In the genomic region with DNA sequence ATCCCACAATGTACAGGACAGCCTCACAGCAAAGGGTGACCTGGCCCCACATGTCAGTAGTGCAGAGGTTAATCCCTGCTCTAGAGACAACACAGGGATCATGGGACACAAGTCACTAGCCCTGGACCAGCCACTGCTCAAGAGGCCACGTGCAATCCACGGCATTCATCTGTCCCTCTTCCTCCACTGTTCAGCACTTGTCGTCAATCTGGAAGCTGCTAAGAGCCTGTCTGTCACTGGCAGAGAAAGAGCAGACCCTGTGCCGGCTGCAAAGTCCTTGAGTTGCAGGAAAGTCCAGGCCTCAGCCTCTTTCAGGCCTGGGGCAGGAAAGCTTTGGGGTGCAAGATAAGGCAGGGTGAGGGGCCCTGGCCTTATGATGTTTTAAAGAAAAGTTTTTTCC, we compare ENCODE assay signal across 30 cellular contexts. TPM values are rescaled to one million over a fixed set of nuclear protein-coding genes. Genes with fewer than 3 reads are reported as not detected.
DNase-seq lines count a peak whose midpoint lies in the region; ATAC-seq and TF ChIP-seq lines count a peak whose summit lies in the region.
"Had no signal": no experiment of that assay in that cellular context is flagged by ENCODE, and none has a peak within 500 bp of the region (broad histone marks: within the 10 kb centered on the region; RNA-seq: fewer than 3 reads in every experiment).

No MANE protein-coding gene starts in this region.

- ATAC-seq in heart right ventricle (peak; percentile 86 to 95 (median 91)), GM18867 (IDR thresholded peaks at IDR 0.05; ENCODE audit: unreplicated experiment) (no peak), WTC11 (no peak)
- ATAC-seq: A549 had no signal

- no peak overlapping the region for H3K23ac ChIP-seq in mesenchymal stem cell (ENCODE audit: low read length in 2 of 2)

- no peak overlapping the region for H2AK5ac ChIP-seq in mesenchymal stem cell (ENCODE audit: low read length, severe bottlenecking)

- no peak overlapping the region for H2BK120ac ChIP-seq in mesenchymal stem cell (ENCODE audit: low read depth, low read length)

- no peak overlapping the region for H2BK5ac ChIP-seq in mesenchymal stem cell (ENCODE audit: low read depth, low read length, poor library complexity, severe bottlenecking)

- no peak overlapping the region for H2AFZ ChIP-seq in mesenchymal stem cell (ENCODE audit: low read depth, low read length)
- H2AFZ ChIP-seq: GM23248, PC-9 had no signal

- no peaks in the 10 kb centered on the region for H3K27me3 ChIP-seq in heart right ventricle
- no peaks in the 10 kb centered on the region for H3K27me3 ChIP-seq in mesenchymal stem cell (ENCODE audit: control insufficient read depth in 1 of 2, insufficient read depth in 1 of 2, low read length in 2 of 2)
- H3K27me3 ChIP-seq: MG63 had no signal

- DNase-seq in SK-N-DZ (ENCODE audit: low spot score) (peak; percentile 35), heart right ventricle (peak; percentile 32 to 74), mesenchymal stem cell (peak; percentile 20), WTC11 (ENCODE audit: low spot score) (no peak)
- no peak for DNase-seq in activated CD4-positive, CD25-positive, alpha-beta regulatory T cell treated with anti-CD3 and anti-CD28 coated beads, Interleukin-2, amount 50 U/mL, for 72 hours
- no peak for DNase-seq in activated effector memory CD4-positive, alpha-beta T cell treated with Interleukin-2 at 50 U/mL for 16 hours
- DNase-seq: AML-193; C1 segment of cervical spinal cord; CD4-positive, alpha-beta memory T cell; COR-L47; DMS53; GM23248; H7; KBM-7; MG63; NCI-H1105 treated with DMSO at 0.1 percent for 48 hours; NCI-H146; NCI-H1930; NCI-H446 treated with DMSO at 0.1 percent for 48 hours; NCI-H526; NCI-H82; NK-92 treated with Interleukin-12 subunit alpha and Interleukin-12 subunit beta, amount 100 ng/mL, for 24 hours; PC-9; SHP77 had no signal

- H4K91ac ChIP-seq in mesenchymal stem cell (ENCODE audit: low read length) = no peak overlapping the region

- peaks cover under 1% of the 10 kb centered on the region for H3K9me3 Mint-ChIP-seq in WTC11
- H3K9me3 Mint-ChIP-seq: CD4-positive, alpha-beta memory T cell had no signal

- H3K36me3 Mint-ChIP-seq in WTC11 = peaks cover 23% of the 10 kb centered on the region

- H3K4me3 ChIP-seq in heart right ventricle = no peak overlapping the region
- no peak overlapping the region for H3K4me3 ChIP-seq in mesenchymal stem cell (ENCODE audit: insufficient read depth in 1 of 2, low read depth in 1 of 2, low read length in 2 of 2)
- H3K4me3 ChIP-seq: A549, GM23248, MG63, PC-9 had no signal

- intact Hi-C loops in heart right ventricle (cut with DNase I) = loop anchor here in 1 of 10 donors (10.0 kb wide), 1 partner anchor 168 kb away; no protein-coding TSS in a partner anchor

- peaks cover 0 to 2% (median 0%) of the 10 kb centered on the region in 11 donors for H3K9me3 ChIP-seq in heart right ventricle
- H3K9me3 ChIP-seq in mesenchymal stem cell (ENCODE audit: control insufficient read depth, low read length) = no peaks in the 10 kb centered on the region
- H3K9me3 ChIP-seq: A549, MG63 had no signal

- H3K4me2 ChIP-seq in mesenchymal stem cell (ENCODE audit: low read length, poor library complexity, severe bottlenecking) = no peak overlapping the region
- H3K4me2 ChIP-seq: A549, PC-9 had no signal

- H3K4me1 Mint-ChIP-seq in WTC11 = peaks cover 18% of the 10 kb centered on the region

- H3K4me1 ChIP-seq in heart right ventricle (peaks cover 0 to 27% (median 6%) of the 10 kb centered on the region in 9 donors), mesenchymal stem cell (ENCODE audit: control insufficient read depth, insufficient read depth, low read depth, low read length) (no peaks in the 10 kb centered on the region)
- H3K4me1 ChIP-seq: A549 had no signal

- no peak overlapping the region for H3K9ac ChIP-seq in mesenchymal stem cell (ENCODE audit: low read length)
- H3K9ac ChIP-seq: GM23248 had no signal

- no peak overlapping the region for H2BK15ac ChIP-seq in mesenchymal stem cell (ENCODE audit: low read depth, poor library complexity, severe bottlenecking)

- H3K27me3 Mint-ChIP-seq in WTC11 (ENCODE audit: low read depth) = no peaks in the 10 kb centered on the region
- H3K27me3 Mint-ChIP-seq: CD4-positive, alpha-beta memory T cell had no signal

- POLR2A ChIA-PET in WTC11 (lab: Charles Lee) = interaction anchor here (0.6 kb wide), 1 partner anchor 17 kb away, joined by 5 read pairs; a partner anchor contains a TSS

- H3K27ac ChIP-seq in heart right ventricle (peak overlapping the region; percentile 20 to 73 (median 45)), mesenchymal stem cell (ENCODE audit: low read length, poor library complexity, severe bottlenecking) (no peak overlapping the region)
- H3K27ac ChIP-seq: A549, GM23248, PC-9 had no signal

- no peak overlapping the region for H3K27ac Mint-ChIP-seq in WTC11

- H2BK12ac ChIP-seq in mesenchymal stem cell (ENCODE audit: low read length in 2 of 2) = no peak overlapping the region

- TF ChIP-seq CTCF in heart right ventricle (IDR thresholded peaks at IDR 0.05) (no peak), WTC11 (IDR thresholded peaks at IDR 0.05) (no peak)

- H3K4me3 Mint-ChIP-seq in WTC11 = no peak overlapping the region
- H3K4me3 Mint-ChIP-seq: CD4-positive, alpha-beta memory T cell had no signal

- no peaks in the 10 kb centered on the region for H3K79me1 ChIP-seq in mesenchymal stem cell (replicated peaks; ENCODE audit: low read length, poor library complexity, severe bottlenecking)

- no peak overlapping the region for H3K18ac ChIP-seq in mesenchymal stem cell (ENCODE audit: low read depth in 1 of 2, low read length in 2 of 2)

- CTCF ChIA-PET in WTC11 (lab: Charles Lee) = no interaction called here

- H3K36me3 ChIP-seq in heart right ventricle = peaks cover 0 to 65% (median 8%) of the 10 kb centered on the region in 9 donors
- H3K36me3 ChIP-seq in mesenchymal stem cell (ENCODE audit: control insufficient read depth in 1 of 2, insufficient read depth in 2 of 2, low read depth in 1 of 2, low read length in 2 of 2) = peaks cover 22 to 28% of the 10 kb centered on the region in 2 experiments
- H3K36me3 ChIP-seq: MG63 had no signal

- peak overlapping the region in 1 of 2 experiments; percentile 70 for H3K4ac ChIP-seq in mesenchymal stem cell (ENCODE audit: low read depth in 1 of 2, low read length in 2 of 2)

- H4K8ac ChIP-seq in mesenchymal stem cell (ENCODE audit: low read length) = peak overlapping the region; percentile 12

- H3K14ac ChIP-seq in mesenchymal stem cell (ENCODE audit: low read length in 2 of 2) = no peak overlapping the region

- WGBS in heart right ventricle, 2 donors = 25 to 45% methylated on average over 4 of the region's 4 CpGs
- 10% methylated on average over 4 of the region's 4 CpGs for WGBS in mesenchymal stem cell

TF ChIP-seq in WTC11, 78 proteins besides CTCF, POLR2A, EP300 and RAD21 (continues in another document):
- no peak for TF ChIP-seq ZNF317 (CRISPR knock-in tag; IDR thresholded peaks at IDR 0.05; ENCODE audit: borderline replicate concordance, low read depth)

RNA-seq across cellular contexts. Expression of a gene that starts 16.7 kb away (rescaled TPM):
- polyA plus RNA-seq in SK-N-DZ (2014; cell fraction: cytosol; rRNA removed) = not detected in 2 replicates
- not detected in 2 replicates for polyA plus RNA-seq in SK-N-DZ (2014; cell fraction: nucleus; rRNA removed)
- total RNA-seq in heart right ventricle (not detected), WTC11 (2021) (0.55 TPM in 1 of 3 replicates, not detected in the others)
- not detected for polyA plus RNA-seq in heart right ventricle
- polyA plus RNA-seq in mesenchymal stem cell (2013, experiment 1 of 2) = not detected
- not detected for polyA plus RNA-seq in mesenchymal stem cell (2013, experiment 2 of 2)
- total RNA-seq: CD4-positive, alpha-beta memory T cell; Daoy; GM23248; H7; LHCN-M2; PC-9; RPMI7951; SK-MEL-5 had no signal
- polyA plus RNA-seq: A549; CD4-positive, alpha-beta memory T cell; GM23248 had no signal

RNA-seq across cellular contexts. Expression of a gene that starts 31.4 kb away (rescaled TPM):
- polyA plus RNA-seq in SK-N-DZ (2014; cell fraction: cytosol; rRNA removed) = 11.0 and 11.9 TPM in 2 replicates
- polyA plus RNA-seq in SK-N-DZ (2014; cell fraction: nucleus; rRNA removed) = 11.2 and 11.5 TPM in 2 replicates
- 10 to 100 TPM in 9 of 10 donors, 1 to 10 TPM in 1; 8.6 to 16.6 (median 14.2) TPM for total RNA-seq in heart right ventricle
- 10 to 100 TPM; 14.3 to 22.2 TPM for polyA plus RNA-seq in heart right ventricle
- 5.6 TPM for polyA plus RNA-seq in mesenchymal stem cell (2013, experiment 1 of 2)
- polyA plus RNA-seq in mesenchymal stem cell (2013, experiment 2 of 2) = 5.3 TPM
- 13.5 to 18.6 TPM (median 16.6 TPM) in 3 replicates for total RNA-seq in WTC11 (2021)

RNA-seq across cellular contexts. Expression of a gene that starts 34.1 kb away (rescaled TPM):
- polyA plus RNA-seq in SK-N-DZ (2014; cell fraction: cytosol; rRNA removed) = 5.7 and 6.3 TPM in 2 replicates
- 3.5 and 8.4 TPM in 2 replicates for polyA plus RNA-seq in SK-N-DZ (2014; cell fraction: nucleus; rRNA removed)
- 10 to 100 TPM; 13.7 to 22.8 (median 19.1) TPM for total RNA-seq in heart right ventricle
- polyA plus RNA-seq in heart right ventricle = 1 to 10 TPM; 4.7 to 6.4 TPM
- 12.3 TPM for polyA plus RNA-seq in mesenchymal stem cell (2013, experiment 1 of 2)
- 12.0 TPM for polyA plus RNA-seq in mesenchymal stem cell (2013, experiment 2 of 2)
- 16.4 to 20.4 TPM (median 17.5 TPM) in 3 replicates for total RNA-seq in WTC11 (2021)

RNA-seq across cellular contexts. Expression of a gene that starts 36.0 kb away (rescaled TPM):
- polyA plus RNA-seq in SK-N-DZ (2014; cell fraction: cytosol; rRNA removed) = not detected in 2 replicates
- polyA plus RNA-seq in SK-N-DZ (2014; cell fraction: nucleus; rRNA removed) = not detected in 2 replicates
- total RNA-seq in heart right ventricle (1 to 10 TPM in 5 of 10 donors, under 1 TPM in 2, not detected in 3; 0.85 to 1.6 (median 1.2) TPM), WTC11 (2021) (0.83 to 1.1 TPM (median 1.1 TPM) in 3 replicates)
- polyA plus RNA-seq in heart right ventricle = under 1 TPM in 1 of 2 donors, not detected in 1; 0.09 TPM
- polyA plus RNA-seq in mesenchymal stem cell (2013, experiment 1 of 2) = not detected
- polyA plus RNA-seq in mesenchymal stem cell (2013, experiment 2 of 2) = not detected
- total RNA-seq: CD4-positive, alpha-beta memory T cell; Daoy; GM23248; H7; LHCN-M2; PC-9; RPMI7951; SK-MEL-5 had no signal
- polyA plus RNA-seq: A549; CD4-positive, alpha-beta memory T cell; GM23248 had no signal

RNA-seq across cellular contexts. Expression of a gene that starts 54.3 kb away (rescaled TPM):
- polyA plus RNA-seq in SK-N-DZ (2014; cell fraction: cytosol; rRNA removed) = not detected in 2 replicates
- not detected in 2 replicates for polyA plus RNA-seq in SK-N-DZ (2014; cell fraction: nucleus; rRNA removed)
- total RNA-seq in heart right ventricle = 1 to 10 TPM in 3 of 10 donors, under 1 TPM in 4, not detected in 3; 0.42 to 1.6 (median 0.93) TPM
- under 1 TPM in 1 of 2 donors, not detected in 1; 0.41 TPM for polyA plus RNA-seq in heart right ventricle
- 0.08 TPM for polyA plus RNA-seq in mesenchymal stem cell (2013, experiment 1 of 2)
- polyA plus RNA-seq in mesenchymal stem cell (2013, experiment 2 of 2) = not detected
- 1.6 to 2.2 TPM (median 2.2 TPM) in 3 replicates for total RNA-seq in WTC11 (2021)
- total RNA-seq: Daoy, GM23248, H7, LHCN-M2, PC-9, SK-MEL-5 had no signal
- polyA plus RNA-seq: CD4-positive, alpha-beta memory T cell; GM23248 had no signal

Comparison
In these comparisons a context has a peak if more than half of its experiments do, and no peak if none do; other contexts are left out.
1. DNase-seq: peak in SK-N-DZ (single experiment), heart right ventricle (2 of 2) and mesenchymal stem cell (single experiment); none in activated CD4-positive, CD25-positive, alpha-beta regulatory T cell treated with anti-CD3 and anti-CD28 coated beads, Interleukin-2, amount 50 U/mL, for 72 hours (single experiment), activated effector memory CD4-positive, alpha-beta T cell treated with Interleukin-2 at 50 U/mL for 16 hours (single experiment) and WTC11 (single experiment).
2. ATAC-seq: peak in heart right ventricle (8 of 8); none in GM18867 (single experiment) and WTC11 (single experiment).